ENCODE assay signal across 14 cellular contexts in genomic region chr12:82833461-82833860, GRCh38.
DNase-seq lines count a peak whose midpoint lies in the region; ATAC-seq, FAIRE-seq and TF ChIP-seq lines count a peak whose summit lies in the region.
"Had no signal": no experiment of that assay in that cellular context is flagged by ENCODE, and none has a peak within 500 bp of the region (broad histone marks: within the 10 kb centered on the region; RNA-seq: fewer than 3 reads in every experiment).

No MANE protein-coding gene starts in this region.

- peaks cover 0 to 3% (median 0%) of the 10 kb centered on the region in 3 donors for H3K4me1 ChIP-seq in pancreas
- H3K4me1 ChIP-seq: BLaER1 had no signal

- FAIRE-seq in pancreas (lab: Jason Lieb, UNC) (peak; percentile 23), D721Med (lab: Jason Lieb, UNC) (no peak)
- FAIRE-seq: GM19239 had no signal

- H3K4me3 ChIP-seq in AG10803 (ENCODE audit: low read length) (no peak overlapping the region), pancreas (no peak overlapping the region)
- H3K4me3 ChIP-seq: BLaER1 had no signal

- H3K27ac ChIP-seq in pancreas, result no peak overlapping the region
- H3K27ac ChIP-seq: BLaER1, HL-60 had no signal

- WGBS in pancreas, 2 donors, result 43 to 47% methylated on average over 1 of the region's 1 CpG

- H3K9me3 ChIP-seq in pancreas, result no peaks in the 10 kb centered on the region
- H3K9me3 ChIP-seq: BLaER1 had no signal

- no peaks in the 10 kb centered on the region for H3K27me3 ChIP-seq in pancreas
- H3K27me3 ChIP-seq: BLaER1 had no signal

- TF ChIP-seq CTCF in AG10803 (conservative IDR thresholded peaks at IDR 0.05; ENCODE audit: low read length), result no peak
- no peak for TF ChIP-seq CTCF in pancreas (IDR thresholded peaks at IDR 0.05)
- no peak for TF ChIP-seq CTCF in D721Med (IDR thresholded peaks at IDR 0.05; ENCODE audit: insufficient read depth, missing control alignments)

- intact Hi-C loops in pancreas (cut with DNase I), result no loop called here

- DNase-seq in AG10803 (ENCODE audit: low read depth) (peak; percentile 62), NCI-H446 treated with DMSO at 0.1 percent for 48 hours (lab: John Stamatoyannopoulos, UW) (peak; percentile 41), fibroblast of gingiva (ENCODE audit: low read depth) (peak; percentile 48), pancreas (no peak), occipital lobe (lab: John Stamatoyannopoulos, UW) (no peak), D721Med (ENCODE audit: insufficient read length, low spot score) (no peak), NCI-H226 (no peak), DMS153 (lab: John Stamatoyannopoulos, UW) (no peak)
- DNase-seq: DMS 273 treated with DMSO at 0.1 percent for 48 hours, DMS79 had no signal

- no peaks in the 10 kb centered on the region for H3K36me3 ChIP-seq in pancreas
- H3K36me3 ChIP-seq: BLaER1 had no signal

- ATAC-seq in pancreas, result no peak
- ATAC-seq: HCT116 had no signal

Comparison
In these comparisons a context has a peak if more than half of its experiments do, and no peak if none do; other contexts are left out.
1. DNase-seq: peak in AG10803 (single experiment), NCI-H446 treated with DMSO at 0.1 percent for 48 hours (single experiment) and fibroblast of gingiva (single experiment); none in pancreas (0 of 6), occipital lobe (single experiment), D721Med (single experiment), NCI-H226 (single experiment) and DMS153 (single experiment).